In the genomic region with DNA sequence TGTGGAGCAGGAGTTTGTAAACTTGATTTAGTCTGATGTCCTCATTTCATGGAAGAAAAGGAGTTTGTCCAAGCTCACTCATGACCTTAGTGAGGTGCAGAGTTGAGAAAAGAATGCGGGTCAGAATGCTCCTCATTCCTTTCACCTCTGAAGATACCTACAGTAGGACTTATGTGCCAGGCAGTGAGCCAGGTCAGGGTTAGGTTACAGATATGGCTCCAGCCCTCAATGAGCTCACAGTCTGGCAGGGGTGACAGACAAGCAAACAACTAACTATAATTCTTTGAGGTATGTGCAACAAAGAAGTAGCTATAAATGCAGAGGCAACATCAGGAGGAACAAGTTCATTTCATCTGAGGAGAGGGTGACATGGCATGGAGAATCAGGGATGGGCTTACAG, we compare ENCODE assay signal across 14 cellular contexts.
DNase-seq lines count a peak whose midpoint lies in the region; ATAC-seq, FAIRE-seq and TF ChIP-seq lines count a peak whose summit lies in the region.
"Had no signal": no experiment of that assay in that cellular context is flagged by ENCODE, and none has a peak within 500 bp of the region (broad histone marks: within the 10 kb centered on the region; RNA-seq: fewer than 3 reads in every experiment).

No MANE protein-coding gene starts in this region.

- H3K27ac Mint-ChIP-seq in endodermal cell = no peak overlapping the region

- no peak overlapping the region for H3K9ac ChIP-seq in endodermal cell (ENCODE audit: extremely low read depth, low read length, poor library complexity, severe bottlenecking)

- H3K36me3 ChIP-seq in upper lobe of right lung = no peaks in the 10 kb centered on the region
- no peaks in the 10 kb centered on the region for H3K36me3 ChIP-seq in endodermal cell (ENCODE audit: control insufficient read depth, insufficient read depth, low read length)
- H3K36me3 ChIP-seq: SJCRH30 had no signal

- peaks cover 18% of the 10 kb centered on the region for H3K4me1 Mint-ChIP-seq in endodermal cell

- FAIRE-seq in RCC 7860 (lab: Jason Lieb, UNC) = no peak

- H3K27me3 Mint-ChIP-seq in endodermal cell (ENCODE audit: insufficient read depth) = peaks cover 58% of the 10 kb centered on the region

- ATAC-seq in Right ventricle myocardium inferior = peak; percentile 56
- ATAC-seq in upper lobe of right lung = peak; percentile 33

- H3K27me3 ChIP-seq in upper lobe of right lung = no peaks in the 10 kb centered on the region
- H3K27me3 ChIP-seq in endodermal cell (ENCODE audit: control insufficient read depth, insufficient read depth, low read length, poor library complexity, severe bottlenecking) = peaks cover 62% of the 10 kb centered on the region
- H3K27me3 ChIP-seq: SJCRH30 had no signal

- peaks cover 2% of the 10 kb centered on the region for H3K9me3 Mint-ChIP-seq in endodermal cell

- H3K4me3 ChIP-seq in choroid plexus epithelial cell (ENCODE audit: low read depth, low read length) (no peak overlapping the region), upper lobe of right lung (no peak overlapping the region), endodermal cell (ENCODE audit: low read length) (no peak overlapping the region)
- H3K4me3 ChIP-seq: SJCRH30 had no signal

- no peak overlapping the region for H3K4me3 Mint-ChIP-seq in endodermal cell

- no peaks in the 10 kb centered on the region for H3K9me3 ChIP-seq in upper lobe of right lung
- H3K9me3 ChIP-seq in endodermal cell (ENCODE audit: control insufficient read depth, low read length) = no peaks in the 10 kb centered on the region

- WGBS in endodermal cell (ENCODE audit: insufficient coverage in 1 of 2, insufficient read length in 1 of 2), 2 experiments = 87% methylated on average over 1 of the region's 1 CpG; no CpG with 5 or more reads in 1 of the 2 experiments

- H3K4me1 ChIP-seq in upper lobe of right lung = no peaks in the 10 kb centered on the region
- peaks cover 8% of the 10 kb centered on the region for H3K4me1 ChIP-seq in endodermal cell (ENCODE audit: control insufficient read depth, insufficient read depth, low read length)
- H3K4me1 ChIP-seq: SJCRH30 had no signal

- H3K27ac ChIP-seq in upper lobe of right lung (no peak overlapping the region), endodermal cell (ENCODE audit: low read depth, low read length) (no peak overlapping the region)
- H3K27ac ChIP-seq: SJCRH30 had no signal

- no peaks in the 10 kb centered on the region for H3K36me3 Mint-ChIP-seq in endodermal cell (ENCODE audit: low read depth)

- intact Hi-C loops in Right ventricle myocardium inferior (cut with DNase I) (no loop called here), cardiac septum (cut with DNase I) (no loop called here), upper lobe of right lung (cut with DNase I) (no loop called here)

- DNase-seq in Right ventricle myocardium inferior (ENCODE audit: missing footprints) (no peak), cardiac septum (ENCODE audit: low spot score) (no peak), NCI-H2196 treated with DMSO at 0.1 percent for 48 hours (lab: John Stamatoyannopoulos, UW; ENCODE audit: unreplicated experiment) (peak; percentile 6), choroid plexus epithelial cell (ENCODE audit: low read depth) (peak; percentile 14), upper lobe of right lung (no peak), RCC 7860 (ENCODE audit: low spot score) (no peak), endodermal cell (no peak), putamen (ENCODE audit: low spot score) (no peak)
- DNase-seq: 8988T; DMS53; NCI-H1930; NCI-H524 treated with DMSO at 0.1 percent for 48 hours; NK-92 treated with Interleukin-12 subunit alpha and Interleukin-12 subunit beta, amount 100 ng/mL, for 24 hours; SJCRH30 had no signal

- no peak for TF ChIP-seq CTCF in choroid plexus epithelial cell (conservative IDR thresholded peaks at IDR 0.05; ENCODE audit: low read depth, low read length)
- no peak for TF ChIP-seq CTCF in upper lobe of right lung (IDR thresholded peaks at IDR 0.05)
- TF ChIP-seq CTCF in endodermal cell (conservative IDR thresholded peaks at IDR 0.05) = no peak

Comparison
In these comparisons a context has a peak if more than half of its experiments do, and no peak if none do; other contexts are left out.
1. DNase-seq: peak in NCI-H2196 treated with DMSO at 0.1 percent for 48 hours (single experiment) and choroid plexus epithelial cell (single experiment); none in Right ventricle myocardium inferior (single experiment), cardiac septum (single experiment), upper lobe of right lung (single experiment), RCC 7860 (single experiment), endodermal cell (single experiment) and putamen (single experiment).